ENCODE assay signal across 17 cellular contexts in genomic region chr10:22489975-22490374, GRCh38.
"Had no signal": no experiment of that assay in that cellular context is flagged by ENCODE, and none has a peak within 500 bp of the region (broad histone marks: within the 10 kb centered on the region; RNA-seq: fewer than 3 reads in every experiment).

No MANE protein-coding gene starts in this region.

- H3K4me1 ChIP-seq: prostate gland, right atrium auricular region, stomach, testis, upper lobe of left lung had no signal

- H3K4me3 Mint-ChIP-seq: activated naive CD8-positive, alpha-beta T cell; activated T-helper 1 cell treated with anti-CD3 and anti-CD28 coated beads, Interleukin-12 subunit alpha, Interleukin-12 subunit beta, Interleukin-2, Interleukin-4 antibody, amounts not matched to agents 30 ng/mL and 10 ng/mL and 1 ng/mL, durations not matched to agents 14 hours and 24 hours and 36 hours; effector memory CD8-positive, alpha-beta T cell; naive thymus-derived CD4-positive, alpha-beta T cell had no signal

- H3K27ac ChIP-seq: cardiac muscle cell, hepatocyte, prostate gland, right atrium auricular region, stomach, testis, upper lobe of left lung had no signal

- H3K4me3 ChIP-seq: cardiac muscle cell, hepatocyte, prostate gland, right atrium auricular region, stomach, testis, upper lobe of left lung had no signal

- H3K79me2 ChIP-seq: hepatocyte had no signal

- H3K4me2 ChIP-seq: hepatocyte had no signal

- H3K27ac Mint-ChIP-seq: activated naive CD8-positive, alpha-beta T cell; activated T-helper 1 cell treated with anti-CD3 and anti-CD28 coated beads, Interleukin-12 subunit alpha, Interleukin-12 subunit beta, Interleukin-2, Interleukin-4 antibody, amounts not matched to agents 30 ng/mL and 10 ng/mL and 1 ng/mL, durations not matched to agents 14 hours and 24 hours and 36 hours; effector memory CD8-positive, alpha-beta T cell; naive thymus-derived CD4-positive, alpha-beta T cell had no signal

- DNase-seq: amygdala; dermis blood vessel endothelial cell; effector memory CD8-positive, alpha-beta T cell; mesenchymal stem cell; naive thymus-derived CD4-positive, alpha-beta T cell; stimulated activated CD4-positive, alpha-beta T cell treated with anti-CD3 and anti-CD28 coated beads, Interleukin-12 subunit alpha, Interleukin-12 subunit beta, amount 100 ng/mL, for 4 hours; stimulated activated CD4-positive, alpha-beta T cell treated with anti-CD3 and anti-CD28 coated beads, Interleukin-1b, Interleukin-23, amount 100 ng/mL, for 48 hours; stimulated activated CD8-positive, alpha-beta memory T cell treated with anti-CD3 and anti-CD28 coated beads, Interleukin-4, amount 100 ng/mL, for 48 hours; stomach; testis; upper lobe of left lung had no signal

- H3K36me3 ChIP-seq: cardiac muscle cell, prostate gland, right atrium auricular region, stomach, upper lobe of left lung had no signal

- ATAC-seq: effector memory CD8-positive, alpha-beta T cell had no signal

- H3K27me3 ChIP-seq: hepatocyte, right atrium auricular region, stomach, testis, upper lobe of left lung had no signal

- H2AFZ ChIP-seq: hepatocyte had no signal

- H3K9me3 ChIP-seq: prostate gland, right atrium auricular region, stomach, testis, upper lobe of left lung had no signal
